Comparison of ENCODE assay signal across 20 cellular contexts in the genomic region with DNA sequence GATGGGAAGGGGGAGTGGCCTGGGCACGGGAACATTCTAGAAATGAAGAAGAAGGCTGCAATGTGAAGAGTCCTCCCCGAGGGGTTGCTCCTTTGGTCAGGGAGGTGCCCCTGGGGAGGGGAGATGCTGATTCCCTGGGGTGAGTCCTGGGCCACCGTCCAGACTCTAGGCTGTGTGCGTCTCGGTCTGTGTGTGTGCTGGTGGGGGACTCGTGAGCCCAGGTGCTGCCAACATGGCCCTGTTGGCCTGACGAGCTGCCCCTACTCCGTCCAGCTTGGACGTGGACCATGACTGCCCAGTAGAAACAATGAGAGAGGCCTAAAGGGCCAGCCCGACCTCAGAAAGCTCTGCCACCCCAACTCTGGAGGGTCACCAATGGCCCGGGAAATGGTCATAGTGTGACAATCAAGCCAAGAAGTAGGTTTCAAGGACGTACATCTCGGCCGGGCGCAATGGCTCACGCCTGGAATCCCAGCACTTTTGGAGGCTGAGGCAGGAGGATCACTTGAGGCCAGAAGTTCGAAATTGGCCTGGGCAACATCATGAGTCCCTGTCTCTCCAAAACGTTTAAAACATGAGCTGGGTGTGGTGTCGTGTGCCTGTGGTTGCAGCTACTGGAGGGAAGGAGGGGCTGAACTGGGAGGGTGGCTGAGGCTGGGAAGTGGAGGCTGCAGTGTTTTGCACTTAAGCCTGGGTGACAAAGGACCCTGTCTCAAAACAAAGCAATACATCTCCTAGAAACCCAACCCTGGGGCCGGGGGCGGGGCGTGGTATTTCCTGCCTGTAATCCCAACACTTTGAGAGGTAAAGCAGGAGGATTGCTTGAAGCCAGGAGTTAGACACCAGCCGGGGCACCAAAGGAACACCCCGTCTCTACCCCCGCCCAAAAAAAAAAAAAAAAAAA. TPM values are rescaled to one million over a fixed set of nuclear protein-coding genes. Genes with fewer than 3 reads are reported as not detected.
DNase-seq lines count a peak whose midpoint lies in the region; ATAC-seq and TF ChIP-seq lines count a peak whose summit lies in the region.
"Had no signal": no experiment of that assay in that cellular context is flagged by ENCODE, and none has a peak within 500 bp of the region (broad histone marks: within the 10 kb centered on the region; RNA-seq: fewer than 3 reads in every experiment).

No MANE protein-coding gene starts in this region.

- no peak for TF ChIP-seq CTCF in right atrium auricular region (IDR thresholded peaks at IDR 0.05)
- TF ChIP-seq CTCF in HEK293 (tag by site-specific recombination; IDR thresholded peaks at IDR 0.05), result no peak
- TF ChIP-seq CTCF in WERI-Rb-1 (IDR thresholded peaks at IDR 0.05; ENCODE audit: low read depth, low read length), result no peak
- TF ChIP-seq CTCF in neural progenitor cell (IDR thresholded peaks at IDR 0.05), result no peak
- no peak for TF ChIP-seq CTCF in coronary artery (IDR thresholded peaks at IDR 0.05)
- no peak for TF ChIP-seq CTCF in CD14-positive monocyte (IDR thresholded peaks at IDR 0.05)

- peaks cover 0 to 17% of the 10 kb centered on the region in 2 donors for H3K27me3 ChIP-seq in right atrium auricular region
- H3K27me3 ChIP-seq in WERI-Rb-1 (ENCODE audit: insufficient read depth, low read depth, severe bottlenecking), result no peaks in the 10 kb centered on the region
- peaks cover 37% of the 10 kb centered on the region for H3K27me3 ChIP-seq in neural progenitor cell

- H3K4me1 ChIP-seq in right atrium auricular region (peaks cover 0 to 8% of the 10 kb centered on the region in 2 donors), HEK293 (ENCODE audit: control insufficient read depth, insufficient read depth, low read length) (peaks cover 2% of the 10 kb centered on the region; the same call in 1 of the 2 replicates), neural progenitor cell (peaks cover 29% of the 10 kb centered on the region)
- H3K4me1 ChIP-seq: SJSA1 had no signal

- H2AFZ ChIP-seq in neural progenitor cell (replicated peaks), result no peak overlapping the region

- no peak overlapping the region for H3K27ac Mint-ChIP-seq in neural progenitor cell
- no peak overlapping the region for H3K27ac Mint-ChIP-seq in CD14-positive monocyte

- H3K9me3 Mint-ChIP-seq in neural progenitor cell, result no peaks in the 10 kb centered on the region
- no peaks in the 10 kb centered on the region for H3K9me3 Mint-ChIP-seq in CD14-positive monocyte

- H3K27ac ChIP-seq in right atrium auricular region, result no peak overlapping the region
- H3K27ac ChIP-seq in HEK293 (ENCODE audit: extremely low read depth, low read depth, low read length), result no peak overlapping the region
- H3K27ac ChIP-seq in WERI-Rb-1, result peak overlapping the region; percentile 100
- H3K27ac ChIP-seq in neural progenitor cell, result no peak overlapping the region
- H3K27ac ChIP-seq in coronary artery, result no peak overlapping the region
- H3K27ac ChIP-seq: C4-2B, KMS-11, SJSA1 had no signal

- H3F3A ChIP-seq in neural progenitor cell (ENCODE audit: low read depth), result peaks cover 4% of the 10 kb centered on the region

- no peaks in the 10 kb centered on the region for H3K79me2 ChIP-seq in neural progenitor cell (ENCODE audit: low read depth)

- H3K4me3 Mint-ChIP-seq in neural progenitor cell, result no peak overlapping the region
- H3K4me3 Mint-ChIP-seq in CD14-positive monocyte, result no peak overlapping the region

- H3K27me3 Mint-ChIP-seq in neural progenitor cell (ENCODE audit: insufficient read depth, low read depth) (peaks cover 26% of the 10 kb centered on the region), CD14-positive monocyte (ENCODE audit: low read depth in 3 of 3) (peaks cover 39 to 66% (median 44%) of the 10 kb centered on the region in 3 donors)

- CTCF ChIA-PET in HEK293 (lab: Yijun Ruan, JAX), result interaction anchor here (0.7 to 1.9 kb wide), 4 partner anchors 17 to 48 kb away, joined by 3 to 10 read pairs (median 4); no protein-coding TSS in a partner anchor

- H3K36me3 Mint-ChIP-seq in neural progenitor cell (no peaks in the 10 kb centered on the region), CD14-positive monocyte (no peaks in the 10 kb centered on the region)

- H3K4me3 ChIP-seq in right atrium auricular region (no peak overlapping the region), HEK293 (ENCODE audit: low read depth, low read length) (no peak overlapping the region), WERI-Rb-1 (ENCODE audit: low read depth, low read length) (no peak overlapping the region), neural progenitor cell (no peak overlapping the region), coronary artery (no peak overlapping the region)
- H3K4me3 ChIP-seq: SJSA1 had no signal

- intact Hi-C loops in Right ventricle myocardium inferior (cut with DNase I), result no loop called here
- intact Hi-C loops in CD14-positive monocyte (cut with micrococcal nuclease), result no loop called here

- no peak for ATAC-seq in Right ventricle myocardium inferior
- ATAC-seq: HepG2 had no signal

- H3K36me3 ChIP-seq in right atrium auricular region, result no peaks in the 10 kb centered on the region
- H3K36me3 ChIP-seq in HEK293 (ENCODE audit: control insufficient read depth in 2 of 2, insufficient read depth in 1 of 2, low read length in 2 of 2), result no peaks in the 10 kb centered on the region
- peaks cover 3% of the 10 kb centered on the region for H3K36me3 ChIP-seq in WERI-Rb-1
- H3K36me3 ChIP-seq in neural progenitor cell, result no peaks in the 10 kb centered on the region
- H3K36me3 ChIP-seq: SJSA1 had no signal

- H3K9ac ChIP-seq in neural progenitor cell, result no peak overlapping the region
- H3K9ac ChIP-seq: KMS-11 had no signal

- DNase-seq in Right ventricle myocardium inferior (ENCODE audit: missing footprints) (peak; percentile 56), right atrium auricular region (ENCODE audit: low spot score) (no peak), WERI-Rb-1 (peak; percentile 82), neural progenitor cell (ENCODE audit: low spot score) (peak; percentile 56), coronary artery (ENCODE audit: low spot score) (no peak), NK-92 (lab: John Stamatoyannopoulos, UW; ENCODE audit: unreplicated experiment) (no peak), CD14-positive monocyte (ENCODE audit: low spot score) (no peak)
- DNase-seq: DMS79 treated with DMSO at 0.1 percent for 48 hours, GOT3, MV-4-11, NCI-H187, NCI-H774, SW 1271 had no signal

- H3K9me3 ChIP-seq in right atrium auricular region, result no peaks in the 10 kb centered on the region
- no peaks in the 10 kb centered on the region for H3K9me3 ChIP-seq in HEK293 (ENCODE audit: control insufficient read depth, insufficient read depth, low read depth, low read length)
- H3K9me3 ChIP-seq in WERI-Rb-1 (ENCODE audit: severe bottlenecking), result no peaks in the 10 kb centered on the region
- H3K9me3 ChIP-seq in neural progenitor cell (ENCODE audit: low read depth), result no peaks in the 10 kb centered on the region
- H3K9me3 ChIP-seq: SJSA1 had no signal

- POLR2A ChIA-PET in HEK293 (lab: Yijun Ruan, JAX), result interaction anchor here (0.6 kb wide), 2 partner anchors 55 to 447 kb away, joined by 3 to 4 read pairs; no protein-coding TSS in a partner anchor

- peaks cover 21% of the 10 kb centered on the region for H4K20me1 ChIP-seq in neural progenitor cell (ENCODE audit: low read depth)

- H3K4me2 ChIP-seq in neural progenitor cell, result no peak overlapping the region
- H3K4me2 ChIP-seq: KMS-11 had no signal

- peaks cover 9% of the 10 kb centered on the region for H3K4me1 Mint-ChIP-seq in neural progenitor cell
- no peaks in the 10 kb centered on the region for H3K4me1 Mint-ChIP-seq in CD14-positive monocyte

TF ChIP-seq in HEK293, 187 proteins besides CTCF, POLR2A, EP300 and RAD21:
- TF ChIP-seq ZFHX2 (tag by site-specific recombination; conservative IDR thresholded peaks at IDR 0.05) (peak; percentile 27; the same call in 1 of the 2 replicates), ZFP3 (tag by site-specific recombination; IDR thresholded peaks at IDR 0.05; ENCODE audit: low read depth) (no peak), OSR2 (tag by site-specific recombination; IDR thresholded peaks at IDR 0.05) (peak; percentile 80), ZNF843 (tag by site-specific recombination; IDR thresholded peaks at IDR 0.05) (no peak), EGR2 (tag by site-specific recombination; IDR thresholded peaks at IDR 0.05; ENCODE audit: low read depth) (peak; percentile 25; the same call in 1 of the 2 replicates), KLF1 (tag by site-specific recombination; IDR thresholded peaks at IDR 0.05) (peak; percentile 96), ZNF621 (tag by site-specific recombination; IDR thresholded peaks at IDR 0.05) (no peak), SP7 (tag by site-specific recombination; IDR thresholded peaks at IDR 0.05) (0 out of 2 replicates have a peak, but pooled peaks have one; percentile 33), ZNF792 (tag by site-specific recombination; IDR thresholded peaks at IDR 0.05) (no peak), ZNF707 (tag by site-specific recombination; IDR thresholded peaks at IDR 0.05) (no peak)
- TF ChIP-seq, protein P1, sequence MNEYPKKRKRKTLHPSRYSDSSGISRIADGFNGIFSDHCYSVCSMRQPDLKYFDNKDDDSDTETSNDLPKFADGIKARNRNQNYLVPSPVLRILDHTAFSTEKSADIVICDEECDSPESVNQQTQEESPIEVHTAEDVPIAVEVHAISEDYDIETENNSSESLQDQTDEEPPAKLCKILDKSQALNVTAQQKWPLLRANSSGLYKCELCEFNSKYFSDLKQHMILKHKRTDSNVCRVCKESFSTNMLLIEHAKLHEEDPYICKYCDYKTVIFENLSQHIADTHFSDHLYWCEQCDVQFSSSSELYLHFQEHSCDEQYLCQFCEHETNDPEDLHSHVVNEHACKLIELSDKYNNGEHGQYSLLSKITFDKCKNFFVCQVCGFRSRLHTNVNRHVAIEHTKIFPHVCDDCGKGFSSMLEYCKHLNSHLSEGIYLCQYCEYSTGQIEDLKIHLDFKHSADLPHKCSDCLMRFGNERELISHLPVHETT (tag by site-specific recombination; IDR thresholded peaks at IDR 0.05), result 0 out of 2 replicates have a peak, but pooled peaks have one; percentile 34
- TF ChIP-seq, protein P2, sequence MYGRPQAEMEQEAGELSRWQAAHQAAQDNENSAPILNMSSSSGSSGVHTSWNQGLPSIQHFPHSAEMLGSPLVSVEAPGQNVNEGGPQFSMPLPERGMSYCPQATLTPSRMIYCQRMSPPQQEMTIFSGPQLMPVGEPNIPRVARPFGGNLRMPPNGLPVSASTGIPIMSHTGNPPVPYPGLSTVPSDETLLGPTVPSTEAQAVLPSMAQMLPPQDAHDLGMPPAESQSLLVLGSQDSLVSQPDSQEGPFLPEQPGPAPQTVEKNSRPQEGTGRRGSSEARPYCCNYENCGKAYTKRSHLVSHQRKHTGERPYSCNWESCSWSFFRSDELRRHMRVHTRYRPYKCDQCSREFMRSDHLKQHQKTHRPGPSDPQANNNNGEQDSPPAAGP (tag by site-specific recombination; IDR thresholded peaks at IDR 0.05), result peak; percentile 86

RNA-seq across cellular contexts. Expression of a gene that starts 17.0 kb away (rescaled TPM):
- total RNA-seq in Right ventricle myocardium inferior (not detected), right atrium auricular region (under 1 TPM in 1 of 2 donors, not detected in 1; 0.16 TPM), neural progenitor cell (ENCODE audit: low replicate concordance) (not detected in 2 replicates)
- polyA plus RNA-seq in CD14-positive monocyte, result not detected
- total RNA-seq: G401; HepG2; SJSA1; T-helper 2 cell treated with Interferon-gamma antibody and Interleukin-4, amounts not matched to agents 100 ng/mL and 5 ng/mL, for 36 hours had no signal
- polyA plus RNA-seq: HepG2 had no signal

RNA-seq across cellular contexts. Expression of a gene that starts 57.7 kb away (rescaled TPM):
- total RNA-seq in Right ventricle myocardium inferior (8.3 TPM), right atrium auricular region (1 to 10 TPM; 3.2 to 6.3 TPM), neural progenitor cell (ENCODE audit: low replicate concordance) (17.1 and 19.6 TPM in 2 replicates)
- polyA plus RNA-seq in CD14-positive monocyte, result under 1 TPM; 0.03 to 0.17 TPM

Comparison
In these comparisons a context has a peak if more than half of its experiments do, and no peak if none do; other contexts are left out.
1. DNase-seq: peak in Right ventricle myocardium inferior (single experiment), WERI-Rb-1 (single experiment) and neural progenitor cell (single experiment); none in right atrium auricular region (single experiment), coronary artery (single experiment), NK-92 (single experiment) and CD14-positive monocyte (single experiment).